ENCODE assay signal across 17 cellular contexts in genomic region chr19:39937792-39938191, GRCh38. TPM values are rescaled to one million over a fixed set of nuclear protein-coding genes. Genes with fewer than 3 reads are reported as not detected.
A peak's percentile ranks its signal among the peaks of the same experiment; 100 is the strongest.
DNase-seq lines count a peak whose midpoint lies in the region; ATAC-seq and TF ChIP-seq lines count a peak whose summit lies in the region.
"Had no signal": no experiment of that assay in that cellular context is flagged by ENCODE, and none has a peak within 500 bp of the region (broad histone marks: within the 10 kb centered on the region; RNA-seq: fewer than 3 reads in every experiment).

No MANE protein-coding gene starts in this region.

- no peak for TF ChIP-seq POLR2A in uterus (IDR thresholded peaks at IDR 0.05)

- H3K4me3 Mint-ChIP-seq in activated T-cell treated with anti-CD3 and anti-CD28 coated beads, Interleukin-2, amount 50 U/mL, for 72 hours, result peak overlapping the region in 1 of 2 donors; percentile 11
- H3K4me3 Mint-ChIP-seq in activated T-cell treated with anti-CD3 and anti-CD28 coated beads, Interleukin-2, amount 50 U/mL, for 4 hours, result no peak overlapping the region
- H3K4me3 Mint-ChIP-seq in central memory CD8-positive, alpha-beta T cell, result no peak overlapping the region
- no peak overlapping the region for H3K4me3 Mint-ChIP-seq in activated naive CD4-positive, alpha-beta T cell treated with anti-CD3 and anti-CD28 coated beads for 36 hours
- H3K4me3 Mint-ChIP-seq: nephron progenitor cell had no signal

- H3K27me3 Mint-ChIP-seq in activated T-cell treated with anti-CD3 and anti-CD28 coated beads, Interleukin-2, amount 50 U/mL, for 72 hours (ENCODE audit: low read depth), result no peaks in the 10 kb centered on the region
- H3K27me3 Mint-ChIP-seq in activated T-cell treated with anti-CD3 and anti-CD28 coated beads, Interleukin-2, amount 50 U/mL, for 4 hours (ENCODE audit: low read depth), result no peaks in the 10 kb centered on the region
- no peaks in the 10 kb centered on the region for H3K27me3 Mint-ChIP-seq in central memory CD8-positive, alpha-beta T cell
- H3K27me3 Mint-ChIP-seq in activated naive CD4-positive, alpha-beta T cell treated with anti-CD3 and anti-CD28 coated beads for 36 hours (ENCODE audit: low read depth), result no peaks in the 10 kb centered on the region
- H3K27me3 Mint-ChIP-seq: stimulated activated naive CD8-positive, alpha-beta T cell treated with anti-CD3 and anti-CD28 coated beads, Interleukin-15, Interleukin-2, amounts not matched to agents 100 ng/mL and 50 ng/mL, for 24 hours had no signal

- BruUV-seq in PC-3 (replicated peaks; lab: Mats Ljungman, UMichigan), result no TSS peak

- H3K36me3 Mint-ChIP-seq in activated T-cell treated with anti-CD3 and anti-CD28 coated beads, Interleukin-2, amount 50 U/mL, for 72 hours (ENCODE audit: insufficient read depth in 2 of 2), result peaks cover 10 to 13% of the 10 kb centered on the region in 2 donors
- no peaks in the 10 kb centered on the region for H3K36me3 Mint-ChIP-seq in activated T-cell treated with anti-CD3 and anti-CD28 coated beads, Interleukin-2, amount 50 U/mL, for 4 hours (ENCODE audit: insufficient read depth)
- peaks cover 14% of the 10 kb centered on the region for H3K36me3 Mint-ChIP-seq in central memory CD8-positive, alpha-beta T cell (ENCODE audit: insufficient read depth)
- H3K36me3 Mint-ChIP-seq in activated naive CD4-positive, alpha-beta T cell treated with anti-CD3 and anti-CD28 coated beads for 36 hours (ENCODE audit: low read depth), result peaks cover 4% of the 10 kb centered on the region

- no peak for DNase-seq in activated T-cell treated with anti-CD3 and anti-CD28 coated beads, Interleukin-2, amount 50 U/mL, for 72 hours
- DNase-seq in activated T-cell treated with anti-CD3 and anti-CD28 coated beads, Interleukin-2, amount 50 U/mL, for 4 hours, result no peak
- DNase-seq in PC-3 (peak; percentile 2), RPMI8226 (no peak), uterus (no peak)
- no peak for DNase-seq in central memory CD8-positive, alpha-beta T cell (ENCODE audit: low spot score in 2 of 2)
- DNase-seq in activated naive CD4-positive, alpha-beta T cell treated with anti-CD3 and anti-CD28 coated beads for 36 hours, result no peak
- DNase-seq: activated gamma-delta T cell, dermis blood vessel endothelial cell, DMS153, lower lobe of right lung, NCI-H446, nephron progenitor cell, SHP77 had no signal

- intact Hi-C loops in PC-3 (cut with micrococcal nuclease), result no loop called here
- intact Hi-C loops in activated naive CD4-positive, alpha-beta T cell treated with anti-CD3 and anti-CD28 coated beads for 36 hours (cut with micrococcal nuclease), result loop anchor here (1.0 to 2.0 kb wide), 2 partner anchors 15 to 34 kb away; partner anchors contain the start of gene PSMC4
- intact Hi-C loops in uterus (cut with DNase I; ENCODE audit: low total_unique reads), result no loop called here

- no peak overlapping the region for H2AFZ ChIP-seq in PC-3 (ENCODE audit: low read length)

- CTCF ChIA-PET in PC-3 (lab: Charles Lee), result no interaction called here
- CTCF ChIA-PET in activated naive CD4-positive, alpha-beta T cell treated with anti-CD3 and anti-CD28 coated beads for 36 hours (lab: Charles Lee), result interaction anchor here (0.6 to 1.3 kb wide), 2 partner anchors 9 to 33 kb away, joined by 3 to 5 read pairs; partner anchors contain the start of gene PSMC4

- H3K27me3 ChIP-seq in PC-3 (ENCODE audit: low read length) (no peaks in the 10 kb centered on the region), uterus (no peaks in the 10 kb centered on the region)

- H3K4me3 ChIP-seq in PC-3 (ENCODE audit: low read length) (no peak overlapping the region), uterus (no peak overlapping the region)
- H3K4me3 ChIP-seq: lower lobe of right lung had no signal

- H3F3A ChIP-seq in PC-3 (ENCODE audit: low read length, unreplicated experiment), result no peaks in the 10 kb centered on the region

- H3K9me3 Mint-ChIP-seq in activated T-cell treated with anti-CD3 and anti-CD28 coated beads, Interleukin-2, amount 50 U/mL, for 72 hours, result peaks cover 0 to 5% of the 10 kb centered on the region in 2 donors
- peaks cover 22% of the 10 kb centered on the region for H3K9me3 Mint-ChIP-seq in activated T-cell treated with anti-CD3 and anti-CD28 coated beads, Interleukin-2, amount 50 U/mL, for 4 hours
- H3K9me3 Mint-ChIP-seq in central memory CD8-positive, alpha-beta T cell, result peaks cover 6% of the 10 kb centered on the region
- H3K9me3 Mint-ChIP-seq in activated naive CD4-positive, alpha-beta T cell treated with anti-CD3 and anti-CD28 coated beads for 36 hours, result peaks cover 11% of the 10 kb centered on the region

- no peak overlapping the region for H3K9ac ChIP-seq in PC-3 (ENCODE audit: low read length)

- H3K36me3 ChIP-seq in PC-3 (ENCODE audit: low read depth, low read length), result no peaks in the 10 kb centered on the region
- H3K36me3 ChIP-seq in uterus, result no peaks in the 10 kb centered on the region
- H3K36me3 ChIP-seq: lower lobe of right lung had no signal

- H3K9me3 ChIP-seq in PC-3 (ENCODE audit: low read length) (no peaks in the 10 kb centered on the region), uterus (no peaks in the 10 kb centered on the region)
- H3K9me3 ChIP-seq: lower lobe of right lung had no signal

- H3K4me1 ChIP-seq in PC-3 (ENCODE audit: insufficient read depth, low read length) (no peaks in the 10 kb centered on the region; the same call in 1 of the 2 replicates), uterus (no peaks in the 10 kb centered on the region)

- ATAC-seq in activated T-cell treated with anti-CD3 and anti-CD28 coated beads, Interleukin-2, amount 50 U/mL, for 72 hours (replicated peaks in 1 of 2), result no peak
- ATAC-seq in activated T-cell treated with anti-CD3 and anti-CD28 coated beads, Interleukin-2, amount 50 U/mL, for 4 hours, result no peak
- no peak for ATAC-seq in PC-3
- ATAC-seq in central memory CD8-positive, alpha-beta T cell (replicated peaks; ENCODE audit: extremely low read depth, poor library complexity, severe bottlenecking), result no peak
- ATAC-seq in HG02588 (IDR thresholded peaks at IDR 0.05; ENCODE audit: unreplicated experiment), result no peak
- ATAC-seq: esophagus mucosa, lower lobe of right lung had no signal

- peaks cover 67% of the 10 kb centered on the region for H3K4me1 Mint-ChIP-seq in activated T-cell treated with anti-CD3 and anti-CD28 coated beads, Interleukin-2, amount 50 U/mL, for 72 hours (ENCODE audit: low read depth)
- peaks cover 77% of the 10 kb centered on the region for H3K4me1 Mint-ChIP-seq in activated T-cell treated with anti-CD3 and anti-CD28 coated beads, Interleukin-2, amount 50 U/mL, for 4 hours (ENCODE audit: low read depth)
- peaks cover 74% of the 10 kb centered on the region for H3K4me1 Mint-ChIP-seq in central memory CD8-positive, alpha-beta T cell
- H3K4me1 Mint-ChIP-seq in activated naive CD4-positive, alpha-beta T cell treated with anti-CD3 and anti-CD28 coated beads for 36 hours (ENCODE audit: low read depth), result peaks cover 78% of the 10 kb centered on the region

- no peak overlapping the region for H3K4me2 ChIP-seq in PC-3 (ENCODE audit: low read length)

- no peaks in the 10 kb centered on the region for H3K9me2 ChIP-seq in PC-3 (replicated peaks; ENCODE audit: low read length)

- POLR2A ChIA-PET in PC-3 (lab: Charles Lee; ENCODE audit: unreplicated experiment), result no interaction called here

- TF ChIP-seq CTCF in PC-3 (conservative IDR thresholded peaks at IDR 0.05; ENCODE audit: low read depth, low read length) (no peak), uterus (IDR thresholded peaks at IDR 0.05) (no peak)

- H3K79me2 ChIP-seq in PC-3 (ENCODE audit: low read length), result no peaks in the 10 kb centered on the region

- H3K27ac ChIP-seq in PC-3 (ENCODE audit: low read length), result no peak overlapping the region
- no peak overlapping the region for H3K27ac ChIP-seq in uterus
- H3K27ac ChIP-seq: lower lobe of right lung had no signal

- H3K27ac Mint-ChIP-seq in activated T-cell treated with anti-CD3 and anti-CD28 coated beads, Interleukin-2, amount 50 U/mL, for 72 hours, result peak overlapping the region; percentile 35
- H3K27ac Mint-ChIP-seq in central memory CD8-positive, alpha-beta T cell (ENCODE audit: low read depth), result peak overlapping the region; percentile 7
- no peak overlapping the region for H3K27ac Mint-ChIP-seq in activated naive CD4-positive, alpha-beta T cell treated with anti-CD3 and anti-CD28 coated beads for 36 hours
- H3K27ac Mint-ChIP-seq: nephron progenitor cell had no signal

- no peaks in the 10 kb centered on the region for H4K20me1 ChIP-seq in PC-3 (ENCODE audit: low read length)

RNA-seq across cellular contexts. Expression of gene FCGBP, which starts 3.4 kb away (rescaled TPM):
- total RNA-seq in activated T-cell treated with anti-CD3 and anti-CD28 coated beads, Interleukin-2, amount 50 U/mL, for 72 hours, result 10 to 100 TPM in 1 of 2 donors, 1 to 10 TPM in 1; 7.2 to 13.4 TPM
- 1 to 10 TPM; 1.7 to 3.0 (median 2.5) TPM for total RNA-seq in activated T-cell treated with anti-CD3 and anti-CD28 coated beads, Interleukin-2, amount 50 U/mL, for 4 hours
- total RNA-seq in PC-3 (2014; rRNA removed) (0.52 and 0.80 TPM in 2 replicates), uterus (10 to 100 TPM in 3 of 4 donors, 1 to 10 TPM in 1; 3.8 to 34.7 (median 11.4) TPM)
- total RNA-seq in activated naive CD4-positive, alpha-beta T cell treated with anti-CD3 and anti-CD28 coated beads for 36 hours, result 1 to 10 TPM; 3.1 to 3.8 TPM

RNA-seq across cellular contexts. Expression of gene PSMC4, which starts 33.2 kb away (rescaled TPM):
- total RNA-seq in activated T-cell treated with anti-CD3 and anti-CD28 coated beads, Interleukin-2, amount 50 U/mL, for 72 hours, result 100 to 1,000 TPM; 101 to 114 TPM
- 100 to 1,000 TPM; 279 to 293 (median 280) TPM for total RNA-seq in activated T-cell treated with anti-CD3 and anti-CD28 coated beads, Interleukin-2, amount 50 U/mL, for 4 hours
- total RNA-seq in PC-3 (2014; rRNA removed), result 241 and 258 TPM in 2 replicates
- total RNA-seq in activated naive CD4-positive, alpha-beta T cell treated with anti-CD3 and anti-CD28 coated beads for 36 hours, result 10 to 100 TPM; 79.7 to 82.1 TPM
- total RNA-seq in uterus, result 100 to 1,000 TPM in 1 of 4 donors, 10 to 100 TPM in 3; 59.4 to 162 (median 67.2) TPM

RNA-seq across cellular contexts. Expression of gene ZNF546, which starts 59.1 kb away (rescaled TPM):
- total RNA-seq in activated T-cell treated with anti-CD3 and anti-CD28 coated beads, Interleukin-2, amount 50 U/mL, for 72 hours, result 1 to 10 TPM; 4.5 to 6.1 TPM
- 1 to 10 TPM; 2.2 to 2.8 (median 2.6) TPM for total RNA-seq in activated T-cell treated with anti-CD3 and anti-CD28 coated beads, Interleukin-2, amount 50 U/mL, for 4 hours
- total RNA-seq in PC-3 (2014; rRNA removed), result 0.69 and 2.5 TPM in 2 replicates
- total RNA-seq in activated naive CD4-positive, alpha-beta T cell treated with anti-CD3 and anti-CD28 coated beads for 36 hours, result 1 to 10 TPM; 1.6 to 2.3 TPM
- 10 to 100 TPM in 1 of 4 donors, 1 to 10 TPM in 3; 1.0 to 18.9 (median 6.3) TPM for total RNA-seq in uterus
